ENCODE assay signal across 16 cellular contexts in the genomic region with DNA sequence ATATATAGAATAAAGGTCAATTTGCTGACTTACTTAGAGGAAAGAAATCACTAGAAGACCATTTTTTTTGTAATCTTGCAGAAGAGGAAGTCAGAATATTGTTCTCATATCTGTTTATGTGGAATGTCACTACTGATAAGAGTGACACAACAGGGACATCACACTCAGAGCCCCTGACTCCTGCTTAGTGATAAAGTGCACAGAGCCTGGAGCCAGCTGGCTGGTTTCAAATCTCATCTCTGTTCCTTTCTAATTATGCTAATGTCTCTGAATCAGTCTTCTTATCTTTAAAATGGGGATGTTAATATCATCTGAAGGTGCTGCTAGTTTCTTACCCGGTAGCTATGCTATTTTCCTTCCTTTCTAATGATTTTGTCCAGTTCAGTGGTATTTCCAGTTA. TPM values are rescaled to one million over a fixed set of nuclear protein-coding genes. Genes with fewer than 3 reads are reported as not detected.
DNase-seq lines count a peak whose midpoint lies in the region; ATAC-seq and TF ChIP-seq lines count a peak whose summit lies in the region.
"Had no signal": no experiment of that assay in that cellular context is flagged by ENCODE, and none has a peak within 500 bp of the region (broad histone marks: within the 10 kb centered on the region; RNA-seq: fewer than 3 reads in every experiment).

No MANE protein-coding gene starts in this region.

- H3K4me3 ChIP-seq in right lobe of liver (no peak overlapping the region), A673 (ENCODE audit: low read depth, low read length, poor library complexity, severe bottlenecking) (no peak overlapping the region), thyroid gland (replicated peaks in 1 of 3) (no peak overlapping the region)
- H3K4me3 ChIP-seq: A549, BLaER1, GM12878 had no signal

- H3K9me3 ChIP-seq in right lobe of liver (no peaks in the 10 kb centered on the region), A673 (ENCODE audit: low read depth, low read length, poor library complexity, severe bottlenecking) (peaks cover 14% of the 10 kb centered on the region), thyroid gland (no peaks in the 10 kb centered on the region)
- H3K9me3 ChIP-seq in CD4-positive, alpha-beta T cell (ENCODE audit: control insufficient read depth, low read length) = peaks cover 14% of the 10 kb centered on the region

- WGBS in right lobe of liver (ENCODE audit: insufficient coverage, low coverage, low lambda C conversion rate, missing lambda C conversion rate) = 33% methylated on average over 1 of the region's 1 CpG
- 98 to 100% methylated on average over 1 of the region's 1 CpG for WGBS in thyroid gland, 2 donors

- H3K27ac ChIP-seq in 22Rv1 (peak overlapping the region; percentile 89), VCaP (peak overlapping the region; percentile 99), right lobe of liver (no peak overlapping the region), A673 (ENCODE audit: low read depth, low read length, poor library complexity, severe bottlenecking) (no peak overlapping the region), thyroid gland (no peak overlapping the region)
- no peak overlapping the region for H3K27ac ChIP-seq in CD4-positive, alpha-beta T cell (ENCODE audit: low read depth, low read length)
- H3K27ac ChIP-seq: A549, BLaER1, HL-60 had no signal

- H3K4me1 Mint-ChIP-seq in CD4-positive, alpha-beta T cell (ENCODE audit: low read depth) = no peaks in the 10 kb centered on the region
- H3K4me1 Mint-ChIP-seq: CD4-positive, alpha-beta memory T cell had no signal

- peak; percentile 55 to 88 (median 78) for ATAC-seq in right lobe of liver
- no peak for ATAC-seq in CD4-positive, alpha-beta T cell (ENCODE audit: poor library complexity)
- ATAC-seq: A549, GM12878 had no signal

- no TSS peak for BruUV-seq in A673 (replicated peaks; lab: Mats Ljungman, UMichigan)

- CTCF ChIA-PET in A673 (lab: Charles Lee) = no interaction called here
- CTCF ChIA-PET in CD4-positive, alpha-beta T cell (lab: Charles Lee) = no interaction called here

- DNase-seq in OCI-M1 (lab: John Stamatoyannopoulos, UW) = peak; percentile 51
- DNase-seq in right lobe of liver = no peak
- DNase-seq in A673 (ENCODE audit: low spot score) = no peak
- DNase-seq in C1 segment of cervical spinal cord (lab: John Stamatoyannopoulos, UW) = no peak
- no peak for DNase-seq in CD4-positive, alpha-beta T cell
- DNase-seq in thyroid gland = no peak
- DNase-seq: CD4-positive, alpha-beta memory T cell; DMS79; HCEC 1CT; HFFc6 had no signal

- no peaks in the 10 kb centered on the region for H3K36me3 Mint-ChIP-seq in CD4-positive, alpha-beta T cell (ENCODE audit: low read depth)
- H3K36me3 Mint-ChIP-seq: CD4-positive, alpha-beta memory T cell had no signal

- intact Hi-C loops in right lobe of liver (cut with DNase I) = no loop called here
- intact Hi-C loops in A673 (cut with micrococcal nuclease; ENCODE audit: unreplicated experiment) = no loop called here
- intact Hi-C loops in CD4-positive, alpha-beta T cell (cut with DNase I, micrococcal nuclease) = no loop called here
- intact Hi-C loops in thyroid gland (cut with DNase I) = no loop called here

- H3K27me3 Mint-ChIP-seq in CD4-positive, alpha-beta T cell = peaks cover 9% of the 10 kb centered on the region

- POLR2A ChIA-PET in A673 (lab: Charles Lee; ENCODE audit: low non-redundant PET) = no interaction called here
- POLR2A ChIA-PET in CD4-positive, alpha-beta T cell (lab: Charles Lee) = no interaction called here

- H3K4me3 Mint-ChIP-seq in CD4-positive, alpha-beta T cell = no peak overlapping the region
- H3K4me3 Mint-ChIP-seq: CD4-positive, alpha-beta memory T cell; HFFc6 had no signal

- H3K9me3 Mint-ChIP-seq in CD4-positive, alpha-beta T cell = peaks cover 9% of the 10 kb centered on the region

- no peak for TF ChIP-seq CTCF in 22Rv1 (IDR thresholded peaks at IDR 0.05)
- TF ChIP-seq CTCF in VCaP (conservative IDR thresholded peaks at IDR 0.05) = no peak
- no peak for TF ChIP-seq CTCF in right lobe of liver (IDR thresholded peaks at IDR 0.05)
- TF ChIP-seq CTCF in A673 (conservative IDR thresholded peaks at IDR 0.05; ENCODE audit: low read depth, low read length) = no peak
- TF ChIP-seq CTCF in CD4-positive, alpha-beta T cell (IDR thresholded peaks at IDR 0.05) = no peak
- TF ChIP-seq CTCF in thyroid gland (IDR thresholded peaks at IDR 0.05) = no peak

- H3K27me3 ChIP-seq in right lobe of liver = peaks cover 0 to 5% of the 10 kb centered on the region in 2 donors
- no peaks in the 10 kb centered on the region for H3K27me3 ChIP-seq in A673 (replicated peaks; ENCODE audit: insufficient read depth, low read depth, low read length, poor library complexity)
- H3K27me3 ChIP-seq in CD4-positive, alpha-beta T cell (ENCODE audit: control insufficient read depth, insufficient read depth, low read length) = no peaks in the 10 kb centered on the region
- H3K27me3 ChIP-seq in thyroid gland = no peaks in the 10 kb centered on the region
- H3K27me3 ChIP-seq: BLaER1 had no signal

- H3K4me1 ChIP-seq in right lobe of liver = no peaks in the 10 kb centered on the region
- H3K4me1 ChIP-seq in A673 (ENCODE audit: insufficient read depth, low read length, poor library complexity, severe bottlenecking) = peaks cover 8% of the 10 kb centered on the region
- peaks cover 15 to 26% of the 10 kb centered on the region in 2 donors for H3K4me1 ChIP-seq in thyroid gland
- H3K4me1 ChIP-seq: A549, BLaER1 had no signal

- no peaks in the 10 kb centered on the region for H3K36me3 ChIP-seq in right lobe of liver
- H3K36me3 ChIP-seq in A673 (ENCODE audit: insufficient read depth, low read length, poor library complexity, severe bottlenecking) = no peaks in the 10 kb centered on the region
- H3K36me3 ChIP-seq in thyroid gland = no peaks in the 10 kb centered on the region
- H3K36me3 ChIP-seq: BLaER1 had no signal

- H3K27ac Mint-ChIP-seq in CD4-positive, alpha-beta T cell = no peak overlapping the region
- H3K27ac Mint-ChIP-seq: CD4-positive, alpha-beta memory T cell; HFFc6 had no signal

- TF ChIP-seq POLR2A in right lobe of liver (IDR thresholded peaks at IDR 0.05) (no peak), thyroid gland (IDR thresholded peaks at IDR 0.05) (no peak)

RNA-seq across cellular contexts. Expression of a gene that starts 58.6 kb away (rescaled TPM):
- total RNA-seq in right lobe of liver = 10 to 100 TPM; 14.3 to 52.1 (median 28.2) TPM
- 44.2 and 47.9 TPM in 2 replicates for total RNA-seq in A673 (2021)
- total RNA-seq in CD4-positive, alpha-beta T cell = under 1 TPM; 0.11 to 0.45 TPM
- total RNA-seq in thyroid gland = 100 to 1,000 TPM; 172 to 446 (median 233) TPM

Comparison
In these comparisons a context has a peak if more than half of its experiments do, and no peak if none do; other contexts are left out.
1. H3K27ac ChIP-seq: peak in 22Rv1 (single experiment) and VCaP (single experiment); none in right lobe of liver (0 of 3), A673 (single experiment), CD4-positive, alpha-beta T cell (single experiment) and thyroid gland (0 of 3).
2. RNA of a gene that starts 58.6 kb away (total RNA-seq): 172 to 446 TPM in thyroid gland, 44.2 to 47.9 TPM in A673 and 14.3 to 52.1 TPM in right lobe of liver; 0.11 to 0.45 TPM in CD4-positive, alpha-beta T cell; every median in the first group is over 10 times any median in the second.